Comparison of ENCODE assay signal across 15 cellular contexts in the genomic region with DNA sequence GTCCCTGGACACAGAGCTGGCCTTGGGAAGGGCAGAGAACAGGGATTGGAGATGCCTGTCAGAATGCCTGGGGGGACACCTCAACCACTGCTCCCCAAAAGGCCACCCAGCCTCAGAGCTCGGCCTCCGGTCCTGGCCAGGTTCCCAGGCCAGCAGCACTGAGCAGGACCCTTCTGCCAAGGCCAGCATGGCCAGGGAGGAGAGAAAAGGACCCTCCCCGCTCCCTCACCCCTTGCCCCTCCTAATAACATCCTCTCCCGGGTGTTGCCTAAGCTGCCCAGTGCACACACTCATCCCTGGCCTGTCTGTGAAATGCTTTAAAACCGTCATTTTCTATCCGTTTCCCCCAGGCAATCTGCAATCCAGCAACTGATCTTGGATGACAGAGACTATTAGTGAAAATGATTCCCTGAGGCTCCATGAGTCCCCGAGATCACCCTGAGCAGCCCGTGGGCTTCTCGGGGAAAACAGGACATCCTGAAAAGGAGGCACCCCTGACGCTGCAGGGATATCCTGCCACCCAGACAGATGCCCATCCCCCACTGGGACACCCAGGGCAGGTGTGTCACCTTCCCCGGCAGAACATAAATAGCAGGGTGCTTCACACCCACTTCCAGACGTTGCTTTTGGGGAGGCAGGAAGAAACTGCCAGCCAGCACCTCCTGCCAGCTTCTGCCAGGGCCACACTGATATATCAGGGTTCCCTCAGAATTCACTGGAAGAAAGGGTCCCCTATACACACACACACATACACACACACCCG.
A peak's percentile ranks its signal among the peaks of the same experiment; 100 is the strongest.
DNase-seq lines count a peak whose midpoint lies in the region; ATAC-seq and TF ChIP-seq lines count a peak whose summit lies in the region.
"Had no signal": no experiment of that assay in that cellular context is flagged by ENCODE, and none has a peak within 500 bp of the region (broad histone marks: within the 10 kb centered on the region; RNA-seq: fewer than 3 reads in every experiment).

No MANE protein-coding gene starts in this region.

- TF ChIP-seq CTCF in IMR-90 (conservative IDR thresholded peaks at IDR 0.05; ENCODE audit: low read depth, low read length) (no peak), fibroblast of lung (conservative IDR thresholded peaks at IDR 0.05 in 1 of 2, IDR thresholded peaks at IDR 0.05 in 1 of 2; ENCODE audit: low read depth in 1 of 2, low read length in 2 of 2) (no peak), osteoblast (IDR thresholded peaks at IDR 0.05; ENCODE audit: extremely low read depth, low read depth, low read length) (no peak), endothelial cell (IDR thresholded peaks at IDR 0.05; ENCODE audit: unreplicated experiment) (no peak)
- no peak for TF ChIP-seq CTCF in activated CD8-positive, alpha-beta T cell treated with anti-CD3 and anti-CD28 coated beads for 36 hours (IDR thresholded peaks at IDR 0.05)

- peak overlapping the region; percentile 4; the same call in 1 of the 2 replicates for H3K56ac ChIP-seq in IMR-90 (ENCODE audit: extremely low read depth, insufficient read depth, low read length)

- H3K4me2 ChIP-seq in IMR-90 (ENCODE audit: low read depth, low read length), result no peak overlapping the region
- no peak overlapping the region for H3K4me2 ChIP-seq in fibroblast of lung (ENCODE audit: extremely low read depth, insufficient read depth, low read length)
- H3K4me2 ChIP-seq in osteoblast (ENCODE audit: insufficient read depth, low read length), result no peak overlapping the region

- peaks cover 33 to 91% of the 10 kb centered on the region in 2 experiments; a peak in 3 of 4 replicates for H3K79me1 ChIP-seq in IMR-90 (ENCODE audit: low read depth in 1 of 2, low read length in 2 of 2)

- peak overlapping the region; percentile 89 for H3K23ac ChIP-seq in IMR-90 (ENCODE audit: low read depth, low read length)

- H3K18ac ChIP-seq in IMR-90 (ENCODE audit: low read depth, low read length), result peak overlapping the region; percentile 94

- H3K4me1 ChIP-seq in ACC112 (ENCODE audit: control insufficient read depth, insufficient read depth, low read length, unreplicated experiment) (peaks cover 86% of the 10 kb centered on the region), IMR-90 (ENCODE audit: control insufficient read depth, insufficient read depth, low read length) (peaks cover 73% of the 10 kb centered on the region), fibroblast of lung (ENCODE audit: control insufficient read depth, extremely low read depth, insufficient read depth, low read length) (peaks cover 77% of the 10 kb centered on the region), osteoblast (ENCODE audit: insufficient read depth, low read length) (peaks cover 86% of the 10 kb centered on the region)

- H2BK5ac ChIP-seq in IMR-90 (ENCODE audit: low read depth, low read length, poor library complexity, severe bottlenecking), result peak overlapping the region; percentile 84

- H3K9ac ChIP-seq in IMR-90 (ENCODE audit: low read depth, low read length) (peak overlapping the region; percentile 62), fibroblast of lung (ENCODE audit: insufficient read depth, low read length) (peak overlapping the region; percentile 48)

- peak overlapping the region; percentile 91 for H4K5ac ChIP-seq in IMR-90 (ENCODE audit: low read depth, low read length)

- no peak overlapping the region for H3K27ac Mint-ChIP-seq in endothelial cell (ENCODE audit: unreplicated experiment)
- no peak overlapping the region for H3K27ac Mint-ChIP-seq in activated CD8-positive, alpha-beta T cell treated with anti-CD3 and anti-CD28 coated beads for 36 hours
- H3K27ac Mint-ChIP-seq: B cell, T-cell had no signal

- H3K9me3 ChIP-seq in IMR-90 (ENCODE audit: control insufficient read depth, insufficient read depth, low read length), result no peaks in the 10 kb centered on the region
- no peaks in the 10 kb centered on the region for H3K9me3 ChIP-seq in fibroblast of lung (ENCODE audit: control insufficient read depth, insufficient read depth, low read depth, low read length)
- H3K9me3 ChIP-seq in osteoblast (ENCODE audit: low read depth, low read length), result no peaks in the 10 kb centered on the region

- dilution Hi-C loops in IMR-90 (cut with HindIII; ENCODE audit: low sequenced_read_pairs, unreplicated experiment), result no loop called here

- H3K36me3 Mint-ChIP-seq in endothelial cell (ENCODE audit: low read depth, unreplicated experiment), result peaks cover 4% of the 10 kb centered on the region
- no peaks in the 10 kb centered on the region for H3K36me3 Mint-ChIP-seq in activated CD8-positive, alpha-beta T cell treated with anti-CD3 and anti-CD28 coated beads for 36 hours (ENCODE audit: low read depth)
- H3K36me3 Mint-ChIP-seq: T-cell had no signal

- H3K79me2 ChIP-seq in ACC112 (ENCODE audit: control insufficient read depth, insufficient read depth, low read length, unreplicated experiment), result peaks cover 49% of the 10 kb centered on the region
- H3K79me2 ChIP-seq in fibroblast of lung (ENCODE audit: control insufficient read depth, insufficient read depth, low read length), result peaks cover 32% of the 10 kb centered on the region
- peaks cover 90% of the 10 kb centered on the region for H3K79me2 ChIP-seq in osteoblast (ENCODE audit: insufficient read depth, low read length)

- TF ChIP-seq POLR2A in IMR-90 (IDR thresholded peaks at IDR 0.05; ENCODE audit: low read depth, low read length) (no peak), GM18505 (IDR thresholded peaks at IDR 0.05; ENCODE audit: borderline replicate concordance, extremely low read depth, insufficient read depth, insufficient read length) (no peak)

- H3K27me3 Mint-ChIP-seq in endothelial cell (ENCODE audit: unreplicated experiment), result peaks cover 2% of the 10 kb centered on the region
- H3K27me3 Mint-ChIP-seq in activated CD8-positive, alpha-beta T cell treated with anti-CD3 and anti-CD28 coated beads for 36 hours, result no peaks in the 10 kb centered on the region

- POLR2A ChIA-PET in IMR-90 (lab: Charles Lee; ENCODE audit: unreplicated experiment), result no interaction called here
- POLR2A ChIA-PET in activated CD8-positive, alpha-beta T cell treated with anti-CD3 and anti-CD28 coated beads for 36 hours (lab: Charles Lee), result no interaction called here

- no peak for DNase-seq in IMR-90
- no peak for DNase-seq in fibroblast of lung (ENCODE audit: low read depth in 2 of 2)
- DNase-seq in osteoblast (ENCODE audit: insufficient read length, low spot score, missing footprints), result peak; percentile 78
- DNase-seq in endothelial cell (ENCODE audit: low spot score), result no peak
- no peak for DNase-seq in activated CD8-positive, alpha-beta T cell treated with anti-CD3 and anti-CD28 coated beads for 36 hours
- DNase-seq: activated gamma-delta T cell, DND-41, NCI-H1092, NCI-H226, OCI-M1 had no signal

- peak overlapping the region; percentile 96 for H4K91ac ChIP-seq in IMR-90 (ENCODE audit: insufficient read depth, low read depth, low read length)

- peak overlapping the region; percentile 97 for H2BK120ac ChIP-seq in IMR-90 (ENCODE audit: low read depth, low read length)

- 28% methylated on average over 3 of the region's 13 CpGs; no CpG with 5 or more reads in 1 of the 2 experiments for WGBS in IMR-90 (ENCODE audit: extremely low coverage in 2 of 2, insufficient read length in 1 of 2), 2 experiments

- CTCF ChIA-PET in IMR-90 (lab: Yijun Ruan, JAX), result no interaction called here
- CTCF ChIA-PET in activated CD8-positive, alpha-beta T cell treated with anti-CD3 and anti-CD28 coated beads for 36 hours (lab: Charles Lee), result interaction anchor here (0.6 kb wide), 1 partner anchor 856 kb away, joined by 3 read pairs; no protein-coding TSS in a partner anchor

- H3K14ac ChIP-seq in IMR-90 (replicated peaks; ENCODE audit: low read depth, low read length), result peak overlapping the region; percentile 93

- peaks cover 8% of the 10 kb centered on the region; the same call in 1 of the 2 replicates for H3K36me3 ChIP-seq in ACC112 (ENCODE audit: insufficient read depth, low read length)
- H3K36me3 ChIP-seq in IMR-90 (ENCODE audit: control insufficient read depth, insufficient read depth, low read length), result peaks cover 6% of the 10 kb centered on the region; the same call in 1 of the 2 replicates
- H3K36me3 ChIP-seq in fibroblast of lung (ENCODE audit: control insufficient read depth, insufficient read depth, low read length), result peaks cover 11% of the 10 kb centered on the region
- H3K36me3 ChIP-seq in osteoblast (ENCODE audit: insufficient read depth, low read length), result peaks cover 26% of the 10 kb centered on the region

- H4K8ac ChIP-seq in IMR-90 (ENCODE audit: low read depth in 2 of 2, low read length in 2 of 2), result peak overlapping the region; percentile 92

- ATAC-seq in IMR-90 (ENCODE audit: low read depth), result no peak
- ATAC-seq in GM18505 (IDR thresholded peaks at IDR 0.05; ENCODE audit: unreplicated experiment), result no peak
- no peak for ATAC-seq in activated CD8-positive, alpha-beta T cell treated with anti-CD3 and anti-CD28 coated beads for 36 hours
- no peak for ATAC-seq in HG02588 (IDR thresholded peaks at IDR 0.05; ENCODE audit: unreplicated experiment)
- ATAC-seq: T-cell had no signal

- H2AK5ac ChIP-seq in IMR-90 (ENCODE audit: low read depth, low read length), result peak overlapping the region; percentile 98

- H3K9me1 ChIP-seq in IMR-90 (ENCODE audit: insufficient read depth, low read length), result peaks cover 64% of the 10 kb centered on the region

- peak overlapping the region; percentile 94; the same call in 2 of the 3 replicates for H2BK15ac ChIP-seq in IMR-90 (ENCODE audit: low read depth, low read length)

- no peaks in the 10 kb centered on the region for H3K9me3 Mint-ChIP-seq in endothelial cell (ENCODE audit: unreplicated experiment)
- H3K9me3 Mint-ChIP-seq in activated CD8-positive, alpha-beta T cell treated with anti-CD3 and anti-CD28 coated beads for 36 hours, result no peaks in the 10 kb centered on the region
- H3K9me3 Mint-ChIP-seq: T-cell had no signal

- H2AK9ac ChIP-seq in IMR-90 (replicated peaks; ENCODE audit: low read depth, low read length, poor library complexity), result peak overlapping the region; percentile 80

- H3K27ac ChIP-seq in ACC112 (ENCODE audit: low read depth, low read length) (peak overlapping the region; percentile 100), IMR-90 (ENCODE audit: insufficient read depth, low read length) (peak overlapping the region; percentile 93), fibroblast of lung (ENCODE audit: insufficient read depth, low read length) (peak overlapping the region; percentile 84), osteoblast (ENCODE audit: low read depth, low read length) (peak overlapping the region; percentile 99)

- H2AFZ ChIP-seq in ACC112 (ENCODE audit: low read length, unreplicated experiment) (no peak overlapping the region), IMR-90 (replicated peaks; ENCODE audit: low read length, poor library complexity) (peak overlapping the region; percentile 71), fibroblast of lung (ENCODE audit: low read length) (no peak overlapping the region), osteoblast (ENCODE audit: low read length) (no peak overlapping the region)

- in situ Hi-C loops in IMR-90 (cut with MboI; ENCODE audit: low sequenced_read_pairs), result no loop called here

- no peak overlapping the region for H3K4me3 ChIP-seq in ACC112 (ENCODE audit: low read depth, low read length)
- no peak overlapping the region for H3K4me3 ChIP-seq in IMR-90 (ENCODE audit: insufficient read depth, low read depth, low read length)
- no peak overlapping the region for H3K4me3 ChIP-seq in fibroblast of lung (replicated peaks in 1 of 4; ENCODE audit: control extremely low read depth in 1 of 4, insufficient read depth in 1 of 4, low read depth in 3 of 4, low read length in 4 of 4)
- no peak overlapping the region for H3K4me3 ChIP-seq in osteoblast (ENCODE audit: insufficient read depth, low read length)

- no TSS peak for BruUV-seq in IMR-90 (replicated peaks; lab: Mats Ljungman, UMichigan)

- intact Hi-C loops in IMR-90 (cut with micrococcal nuclease), result loop anchor here (5.0 kb wide), 3 partner anchors 32 to 222 kb away; no protein-coding TSS in a partner anchor
- intact Hi-C loops in activated CD8-positive, alpha-beta T cell treated with anti-CD3 and anti-CD28 coated beads for 36 hours (cut with micrococcal nuclease), result no loop called here

- H4K20me1 ChIP-seq in IMR-90 (ENCODE audit: insufficient read depth, low read length) (no peaks in the 10 kb centered on the region), fibroblast of lung (ENCODE audit: control insufficient read depth, extremely low read depth, insufficient read depth, low read length) (no peaks in the 10 kb centered on the region), osteoblast (ENCODE audit: insufficient read depth, low read length) (no peaks in the 10 kb centered on the region)

- peak overlapping the region; percentile 97 for H3K4ac ChIP-seq in IMR-90 (ENCODE audit: low read depth, low read length)

- peak overlapping the region; percentile 86 for H2BK20ac ChIP-seq in IMR-90 (ENCODE audit: low read depth, low read length)

- H3K4me3 Mint-ChIP-seq in endothelial cell (ENCODE audit: unreplicated experiment), result no peak overlapping the region
- H3K4me3 Mint-ChIP-seq in activated CD8-positive, alpha-beta T cell treated with anti-CD3 and anti-CD28 coated beads for 36 hours, result no peak overlapping the region
- H3K4me3 Mint-ChIP-seq: B cell, T-cell had no signal

- TF ChIP-seq RAD21 in IMR-90 (IDR thresholded peaks at IDR 0.05; ENCODE audit: low read length), result no peak

- H3K27me3 ChIP-seq in ACC112 (ENCODE audit: insufficient read depth, low read length) (no peaks in the 10 kb centered on the region), IMR-90 (ENCODE audit: control insufficient read depth, insufficient read depth, low read length) (no peaks in the 10 kb centered on the region), fibroblast of lung (ENCODE audit: control insufficient read depth, insufficient read depth, low read length) (no peaks in the 10 kb centered on the region), osteoblast (ENCODE audit: insufficient read depth, low read length) (no peaks in the 10 kb centered on the region)

- H3K4me1 Mint-ChIP-seq in endothelial cell (ENCODE audit: unreplicated experiment), result peaks cover 9% of the 10 kb centered on the region
- no peaks in the 10 kb centered on the region for H3K4me1 Mint-ChIP-seq in activated CD8-positive, alpha-beta T cell treated with anti-CD3 and anti-CD28 coated beads for 36 hours (ENCODE audit: low read depth)
- H3K4me1 Mint-ChIP-seq: B cell, T-cell had no signal
